In the genomic region with DNA sequence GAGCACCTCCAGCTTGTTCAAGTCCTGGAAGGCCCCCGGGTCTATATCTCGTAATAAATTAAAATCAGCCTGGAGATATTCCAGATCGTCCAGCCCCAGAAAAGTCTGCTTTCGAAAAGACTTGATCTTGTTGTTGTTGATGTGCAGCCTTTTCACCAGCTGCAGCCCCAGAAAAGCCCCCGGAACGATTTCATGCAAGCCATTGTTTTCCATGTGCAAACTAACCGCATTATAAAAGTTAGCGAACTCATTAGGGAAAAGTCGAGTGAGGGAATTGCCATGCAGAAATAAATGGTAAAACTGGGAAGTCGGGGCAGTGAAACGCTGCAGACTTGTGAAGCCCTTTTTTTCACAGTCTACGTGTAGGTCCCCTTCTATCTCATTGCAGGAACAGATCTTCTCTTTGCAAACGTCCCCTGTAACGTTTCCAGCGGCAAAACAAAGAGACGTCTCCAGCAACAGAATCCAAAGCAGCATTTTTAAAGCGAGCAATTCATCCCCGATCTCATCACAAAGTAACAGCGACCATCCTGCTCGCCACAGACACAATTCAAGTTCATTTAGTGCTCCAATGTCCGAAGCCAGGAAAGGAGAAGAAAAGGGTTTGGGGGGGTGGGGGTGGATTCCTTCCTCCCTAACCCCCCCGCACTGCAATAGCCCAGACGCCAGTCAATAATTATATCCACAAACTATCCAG, we compare ENCODE assay signal across 14 cellular contexts. TPM values are rescaled to one million over a fixed set of nuclear protein-coding genes. Genes with fewer than 3 reads are reported as not detected.
DNase-seq lines count a peak whose midpoint lies in the region; ATAC-seq lines count a peak whose summit lies in the region.
"Had no signal": no experiment of that assay in that cellular context is flagged by ENCODE, and none has a peak within 500 bp of the region (broad histone marks: within the 10 kb centered on the region; RNA-seq: fewer than 3 reads in every experiment).

No MANE protein-coding gene starts in this region.

- H3K4me1 Mint-ChIP-seq in activated naive CD8-positive, alpha-beta T cell treated with anti-CD3 and anti-CD28 coated beads for 36 hours, result peaks cover 19% of the 10 kb centered on the region

- peak overlapping the region; percentile 80 for H3K27ac ChIP-seq in angular gyrus (ENCODE audit: low read depth, low read length)
- no peak overlapping the region for H3K27ac ChIP-seq in iPS-18a (ENCODE audit: low read length)
- peak overlapping the region; percentile 94 for H3K27ac ChIP-seq in substantia nigra (ENCODE audit: low read depth, low read length, poor library complexity, severe bottlenecking)
- H3K27ac ChIP-seq: ovary had no signal

- no peaks in the 10 kb centered on the region for H3K9me3 ChIP-seq in iPS-18a (ENCODE audit: control insufficient read depth, low read depth, low read length)
- H3K9me3 ChIP-seq: ovary had no signal

- H3K4me1 ChIP-seq in iPS-18a (ENCODE audit: control insufficient read depth, low read depth, low read length), result peaks cover 45% of the 10 kb centered on the region

- H3K9me3 Mint-ChIP-seq in activated naive CD8-positive, alpha-beta T cell treated with anti-CD3 and anti-CD28 coated beads for 36 hours, result peaks cover 4% of the 10 kb centered on the region
- H3K9me3 Mint-ChIP-seq: stimulated activated naive CD8-positive, alpha-beta T cell treated with anti-CD3 and anti-CD28 coated beads, Interleukin-15, Interleukin-2, amounts not matched to agents 100 ng/mL and 50 ng/mL, for 24 hours had no signal

- H3K27ac Mint-ChIP-seq in activated naive CD8-positive, alpha-beta T cell treated with anti-CD3 and anti-CD28 coated beads for 36 hours, result no peak overlapping the region
- H3K27ac Mint-ChIP-seq: stimulated activated naive CD8-positive, alpha-beta T cell treated with anti-CD3 and anti-CD28 coated beads, Interleukin-15, Interleukin-2, amounts not matched to agents 100 ng/mL and 50 ng/mL, for 24 hours had no signal

- no peaks in the 10 kb centered on the region for H3K36me3 ChIP-seq in iPS-18a (ENCODE audit: control insufficient read depth, low read depth, low read length)
- H3K36me3 ChIP-seq: ovary had no signal

- peak; percentile 3 for DNase-seq in DMS53 (lab: John Stamatoyannopoulos, UW)
- no peak for DNase-seq in DMS53 treated with DMSO at 0.1 percent for 48 hours (lab: John Stamatoyannopoulos, UW; ENCODE audit: unreplicated experiment)
- peak in 9 of 49 donors; percentile 9 to 73 (median 41) for DNase-seq in substantia nigra (lab: John Stamatoyannopoulos, UW)
- DNase-seq in NCI-H2081 (lab: John Stamatoyannopoulos, UW), result no peak
- DNase-seq in activated naive CD8-positive, alpha-beta T cell treated with anti-CD3 and anti-CD28 coated beads for 36 hours, result no peak
- DNase-seq: GF-D8; NCI-H1694 treated with DMSO at 0.1 percent for 48 hours; stimulated activated CD4-positive, alpha-beta T cell treated with anti-CD3 and anti-CD28 coated beads, Interleukin-2, amount 100 ng/mL, for 48 hours had no signal

- no peak overlapping the region for H3K9ac ChIP-seq in iPS-18a (ENCODE audit: low read length)

- H3K4me3 Mint-ChIP-seq in activated naive CD8-positive, alpha-beta T cell treated with anti-CD3 and anti-CD28 coated beads for 36 hours, result no peak overlapping the region
- H3K4me3 Mint-ChIP-seq: stimulated activated naive CD8-positive, alpha-beta T cell treated with anti-CD3 and anti-CD28 coated beads, Interleukin-15, Interleukin-2, amounts not matched to agents 100 ng/mL and 50 ng/mL, for 24 hours had no signal

- peaks cover 77% of the 10 kb centered on the region for H3K27me3 Mint-ChIP-seq in activated naive CD8-positive, alpha-beta T cell treated with anti-CD3 and anti-CD28 coated beads for 36 hours

- H3K36me3 Mint-ChIP-seq in activated naive CD8-positive, alpha-beta T cell treated with anti-CD3 and anti-CD28 coated beads for 36 hours, result no peaks in the 10 kb centered on the region

- H3K27me3 ChIP-seq in iPS-18a (ENCODE audit: control insufficient read depth, insufficient read depth, low read length), result peaks cover 77% of the 10 kb centered on the region
- H3K27me3 ChIP-seq: ovary had no signal

- ATAC-seq in HG03135 (IDR thresholded peaks at IDR 0.05; ENCODE audit: unreplicated experiment), result no peak

- H3K4me3 ChIP-seq in iPS-18a (ENCODE audit: low read length), result peak overlapping the region; percentile 89
- H3K4me3 ChIP-seq: ovary had no signal

RNA-seq across cellular contexts. Expression of gene SLITRK1, which starts 1.1 kb away (rescaled TPM):
- not detected for total RNA-seq in activated naive CD8-positive, alpha-beta T cell treated with anti-CD3 and anti-CD28 coated beads for 36 hours
- total RNA-seq: left lobe of liver had no signal
